Comparison of ENCODE assay signal across 16 cellular contexts in the genomic region with DNA sequence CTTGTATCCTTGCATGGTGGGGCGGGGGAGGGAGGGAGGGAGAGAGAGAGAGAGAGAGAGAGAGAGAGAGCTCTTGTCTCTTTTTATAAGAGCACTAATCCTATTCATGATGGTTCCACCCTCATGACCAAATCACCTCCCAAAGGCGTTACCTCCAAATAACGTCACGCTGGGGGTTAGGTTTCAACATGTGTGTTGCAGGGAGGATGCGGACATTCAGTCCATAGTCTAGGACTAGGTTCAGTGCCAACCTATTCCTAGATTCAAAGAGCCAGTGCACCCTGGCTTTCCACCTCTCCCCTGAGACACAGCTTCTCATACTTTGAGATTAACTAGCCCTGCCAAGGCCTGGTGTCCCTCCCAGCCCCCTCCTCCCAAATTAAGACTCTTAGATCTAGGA.
"Had no signal": no experiment of that assay in that cellular context is flagged by ENCODE, and none has a peak within 500 bp of the region (broad histone marks: within the 10 kb centered on the region; RNA-seq: fewer than 3 reads in every experiment).

No MANE protein-coding gene starts in this region.

- H3K9me3 ChIP-seq: esophagus muscularis mucosa, neutrophil, spleen had no signal

- DNase-seq: activated effector memory CD4-positive, alpha-beta T cell treated with Interleukin-2 at 50 U/mL for 16 hours; activated T-cell treated with anti-CD3 and anti-CD28 coated beads, Interleukin-2, amount 50 U/mL, for 24 hours; endodermal cell; foreskin melanocyte; stimulated activated CD4-positive, alpha-beta T cell treated with anti-CD3 and anti-CD28 coated beads, Interleukin-1b, Interleukin-23, amount 100 ng/mL, for 48 hours; T-helper 2 cell had no signal

- H3K9me3 Mint-ChIP-seq: activated T-cell treated with anti-CD3 and anti-CD28 coated beads, Interleukin-2, amount 50 U/mL, for 24 hours; endodermal cell; naive thymus-derived CD8-positive, alpha-beta T cell; stimulated activated memory B cell treated with anti-CD40 and anti-IgM and Interleukin-4, amounts not matched to agents 10 μg/mL and 1 μg/mL and 100 μg/mL, for 72 hours; type B pancreatic cell had no signal

- H3K36me3 Mint-ChIP-seq: activated naive CD8-positive, alpha-beta T cell had no signal

- H3K36me3 ChIP-seq: neutrophil had no signal

- ATAC-seq: activated CD4-positive, CD25-positive, alpha-beta regulatory T cell treated with anti-CD3 and anti-CD28 coated beads, Interleukin-2, amount 50 U/mL, for 24 hours; naive thymus-derived CD8-positive, alpha-beta T cell; stimulated activated memory B cell treated with anti-CD40 and anti-IgM and Interleukin-4, amounts not matched to agents 10 μg/mL and 1 μg/mL and 100 μg/mL, for 72 hours had no signal

- H3K27ac Mint-ChIP-seq: activated naive CD8-positive, alpha-beta T cell; endodermal cell; stimulated activated memory B cell treated with anti-CD40 and anti-IgM and Interleukin-4, amounts not matched to agents 10 μg/mL and 1 μg/mL and 100 μg/mL, for 72 hours; type B pancreatic cell had no signal

- H3K27me3 ChIP-seq: esophagus muscularis mucosa, hepatocyte, neutrophil, spleen had no signal

- H3K4me3 Mint-ChIP-seq: activated naive CD8-positive, alpha-beta T cell; activated T-cell treated with anti-CD3 and anti-CD28 coated beads, Interleukin-2, amount 50 U/mL, for 24 hours; endodermal cell; naive thymus-derived CD8-positive, alpha-beta T cell; stimulated activated memory B cell treated with anti-CD40 and anti-IgM and Interleukin-4, amounts not matched to agents 10 μg/mL and 1 μg/mL and 100 μg/mL, for 72 hours; type B pancreatic cell had no signal

- H3K4me3 ChIP-seq: esophagus muscularis mucosa, hepatocyte, lung, spleen had no signal

- H3K27me3 Mint-ChIP-seq: activated naive CD8-positive, alpha-beta T cell; activated T-cell treated with anti-CD3 and anti-CD28 coated beads, Interleukin-2, amount 50 U/mL, for 24 hours; naive thymus-derived CD8-positive, alpha-beta T cell; stimulated activated memory B cell treated with anti-CD40 and anti-IgM and Interleukin-4, amounts not matched to agents 10 μg/mL and 1 μg/mL and 100 μg/mL, for 72 hours; type B pancreatic cell had no signal

- H3K27ac ChIP-seq: neutrophil had no signal
